In the genomic region with DNA sequence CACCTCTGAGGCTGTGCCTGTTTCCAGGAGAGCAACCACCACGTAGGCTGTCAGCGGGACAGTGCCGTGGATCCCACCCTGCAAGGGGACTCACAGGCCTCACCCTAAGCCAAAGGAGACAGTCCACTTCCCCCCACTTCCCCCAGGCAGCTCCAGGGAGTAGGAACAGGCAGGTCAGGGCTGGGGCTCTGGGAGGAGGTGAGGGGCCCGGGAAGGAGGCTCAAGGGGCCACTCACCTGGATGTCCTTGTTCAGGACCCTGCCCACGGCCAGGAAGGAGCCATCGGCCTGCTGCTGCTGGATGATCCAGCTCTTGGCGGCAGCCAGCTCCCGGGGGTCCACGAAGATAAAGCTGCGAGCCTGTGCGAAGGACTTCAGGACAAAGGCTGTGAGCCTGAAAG, we compare ENCODE assay signal across 35 cellular contexts. TPM values are rescaled to one million over a fixed set of nuclear protein-coding genes. Genes with fewer than 3 reads are reported as not detected.
"Had no signal": no experiment of that assay in that cellular context is flagged by ENCODE, and none has a peak within 500 bp of the region (broad histone marks: within the 10 kb centered on the region; RNA-seq: fewer than 3 reads in every experiment).

No MANE protein-coding gene starts in this region.

- H3K36me3 Mint-ChIP-seq: activated CD8-positive, alpha-beta memory T cell treated with anti-CD3 and anti-CD28 coated beads, Interleukin-2, amount 10 ng/mL, durations not matched to agents 7 days and 5 days had no signal

- H3K27me3 Mint-ChIP-seq: activated CD8-positive, alpha-beta memory T cell treated with anti-CD3 and anti-CD28 coated beads, Interleukin-2, amount 10 ng/mL, durations not matched to agents 7 days and 5 days had no signal

- H3K4me1 ChIP-seq: ascending aorta, esophagus muscularis mucosa, foreskin keratinocyte, gastrocnemius medialis, heart left ventricle had no signal

- H3K4me1 Mint-ChIP-seq: activated B cell treated with CpG ODN at 0.5 μM for 24 hours; activated CD8-positive, alpha-beta memory T cell treated with anti-CD3 and anti-CD28 coated beads, Interleukin-2, amount 10 ng/mL, durations not matched to agents 7 days and 5 days; activated naive CD4-positive, alpha-beta T cell treated with anti-CD3 and anti-CD28 coated beads, Interleukin-2, amount 50 U/mL, for 24 hours; activated naive CD8-positive, alpha-beta T cell treated with anti-CD3 and anti-CD28 coated beads for 36 hours; activated naive CD8-positive, alpha-beta T cell treated with anti-CD3 and anti-CD28 coated beads, Interleukin-2, amount 50 U/mL, for 24 hours; brain; central memory CD8-positive, alpha-beta T cell; T-helper 17 cell had no signal

- ATAC-seq: activated CD4-positive, CD25-positive, alpha-beta regulatory T cell treated with anti-CD3 and anti-CD28 coated beads, Interleukin-2, amount 50 U/mL, for 24 hours; activated CD8-positive, alpha-beta memory T cell treated with anti-CD3 and anti-CD28 coated beads, Interleukin-2, amount 10 ng/mL, durations not matched to agents 7 days and 5 days; activated CD8-positive, alpha-beta T cell treated with anti-CD3 and anti-CD28 coated beads, Interleukin-2, amount 10 ng/mL, durations not matched to agents 7 days and 5 days; activated naive CD8-positive, alpha-beta T cell treated with anti-CD3 and anti-CD28 coated beads, Interleukin-2, amount 50 U/mL, for 24 hours; effector memory CD8-positive, alpha-beta T cell; foreskin keratinocyte; gastrocnemius medialis; heart left ventricle; T-helper 17 cell had no signal

- H3K4me3 Mint-ChIP-seq: activated B cell treated with CpG ODN at 0.5 μM for 24 hours; activated CD4-positive, alpha-beta memory T cell treated with anti-CD3 and anti-CD28 coated beads for 36 hours; activated CD8-positive, alpha-beta memory T cell treated with anti-CD3 and anti-CD28 coated beads, Interleukin-2, amount 10 ng/mL, durations not matched to agents 7 days and 5 days; activated CD8-positive, alpha-beta T cell treated with anti-CD3 and anti-CD28 coated beads, Interleukin-2, amount 10 ng/mL, durations not matched to agents 7 days and 5 days; activated naive CD4-positive, alpha-beta T cell treated with anti-CD3 and anti-CD28 coated beads for 36 hours; activated naive CD4-positive, alpha-beta T cell treated with anti-CD3 and anti-CD28 coated beads, Interleukin-2, amount 50 U/mL, for 24 hours; activated naive CD8-positive, alpha-beta T cell treated with anti-CD3 and anti-CD28 coated beads for 36 hours; activated naive CD8-positive, alpha-beta T cell treated with anti-CD3 and anti-CD28 coated beads, Interleukin-2, amount 50 U/mL, for 24 hours; activated T-helper 1 cell treated with anti-CD3 and anti-CD28 coated beads, Interleukin-12 subunit alpha, Interleukin-12 subunit beta, Interleukin-2, Interleukin-4 antibody, amounts not matched to agents 30 ng/mL and 10 ng/mL and 1 ng/mL, durations not matched to agents 14 hours and 24 hours and 36 hours; brain; central memory CD8-positive, alpha-beta T cell; effector memory CD8-positive, alpha-beta T cell; T-helper 17 cell; T-helper 2 cell treated with Interferon-gamma antibody and Interleukin-4, amounts not matched to agents 5 μg/mL and 100 μg/mL, for 36 hours had no signal

- H3K36me3 ChIP-seq: ascending aorta, gastrocnemius medialis, WERI-Rb-1 had no signal

- DNase-seq: activated B cell treated with CpG ODN at 0.5 μM for 24 hours; activated CD4-positive, alpha-beta memory T cell treated with anti-CD3 and anti-CD28 coated beads for 36 hours; activated CD4-positive, alpha-beta T cell treated with anti-CD3 and anti-CD28 coated beads for 48 hours; activated CD4-positive, alpha-beta T cell treated with anti-CD3 and anti-CD28 coated beads, Interleukin-2, amount 50 U/mL, for 1 hour; activated CD8-positive, alpha-beta memory T cell treated with anti-CD3 and anti-CD28 coated beads, Interleukin-2, amount 10 ng/mL, durations not matched to agents 7 days and 5 days; activated CD8-positive, alpha-beta memory T cell treated with anti-CD3 and anti-CD28 coated beads, Interleukin-2, amount 50 U/mL, for 4 hours; activated CD8-positive, alpha-beta T cell treated with anti-CD3 and anti-CD28 coated beads, Interleukin-2, amount 10 ng/mL, durations not matched to agents 7 days and 5 days; activated naive CD4-positive, alpha-beta T cell treated with anti-CD3 and anti-CD28 coated beads for 36 hours; activated naive CD8-positive, alpha-beta T cell treated with anti-CD3 and anti-CD28 coated beads for 36 hours; activated naive CD8-positive, alpha-beta T cell treated with anti-CD3 and anti-CD28 coated beads, Interleukin-2, amount 50 U/mL, for 24 hours; activated T-cell treated with anti-CD3 and anti-CD28 coated beads, Interleukin-2, amount 50 U/mL, for 1 hour; activated T-cell treated with anti-CD3 and anti-CD28 coated beads, Interleukin-2, amount 50 U/mL, for 48 hours; cortex of kidney; dermis blood vessel endothelial cell; effector CD4-positive, alpha-beta T cell; effector memory CD8-positive, alpha-beta T cell; erythroblast; foreskin keratinocyte; gastrocnemius medialis; glutamatergic neuron; heart left ventricle; T-helper 1 cell; T-helper 17 cell; T1000; WERI-Rb-1 had no signal

- H3K4me3 ChIP-seq: ascending aorta, esophagus muscularis mucosa, gastrocnemius medialis, heart left ventricle had no signal

- H3K27me3 ChIP-seq: ascending aorta, foreskin keratinocyte, heart left ventricle had no signal

- H3K27ac ChIP-seq: ascending aorta, esophagus muscularis mucosa, foreskin keratinocyte, gastrocnemius medialis, heart left ventricle, WERI-Rb-1 had no signal

- H3K27ac Mint-ChIP-seq: activated B cell treated with CpG ODN at 0.5 μM for 24 hours; activated CD4-positive, alpha-beta memory T cell treated with anti-CD3 and anti-CD28 coated beads for 36 hours; activated CD8-positive, alpha-beta memory T cell treated with anti-CD3 and anti-CD28 coated beads, Interleukin-2, amount 10 ng/mL, durations not matched to agents 7 days and 5 days; activated CD8-positive, alpha-beta T cell treated with anti-CD3 and anti-CD28 coated beads, Interleukin-2, amount 10 ng/mL, durations not matched to agents 7 days and 5 days; activated naive CD4-positive, alpha-beta T cell treated with anti-CD3 and anti-CD28 coated beads for 36 hours; activated naive CD4-positive, alpha-beta T cell treated with anti-CD3 and anti-CD28 coated beads, Interleukin-2, amount 50 U/mL, for 24 hours; activated naive CD8-positive, alpha-beta T cell treated with anti-CD3 and anti-CD28 coated beads for 36 hours; activated naive CD8-positive, alpha-beta T cell treated with anti-CD3 and anti-CD28 coated beads, Interleukin-2, amount 50 U/mL, for 24 hours; activated T-helper 1 cell treated with anti-CD3 and anti-CD28 coated beads, Interleukin-12 subunit alpha, Interleukin-12 subunit beta, Interleukin-2, Interleukin-4 antibody, amounts not matched to agents 30 ng/mL and 10 ng/mL and 1 ng/mL, durations not matched to agents 14 hours and 24 hours and 36 hours; brain; effector memory CD8-positive, alpha-beta T cell; T-helper 17 cell; T-helper 2 cell treated with Interferon-gamma antibody and Interleukin-4, amounts not matched to agents 5 μg/mL and 100 μg/mL, for 36 hours had no signal

RNA-seq across cellular contexts. Expression of gene F2RL3, which starts 25.6 kb away (rescaled TPM):
- total RNA-seq: activated CD4-positive, alpha-beta memory T cell treated with anti-CD3 and anti-CD28 coated beads for 36 hours; activated CD8-positive, alpha-beta memory T cell treated with anti-CD3 and anti-CD28 coated beads for 36 hours; activated naive CD4-positive, alpha-beta T cell treated with anti-CD3 and anti-CD28 coated beads for 36 hours; activated naive CD8-positive, alpha-beta T cell treated with anti-CD3 and anti-CD28 coated beads for 36 hours; activated T-helper 1 cell treated with anti-CD3 and anti-CD28 coated beads, Interleukin-12 subunit alpha, Interleukin-12 subunit beta, Interleukin-2, Interleukin-4 antibody, amounts not matched to agents 30 ng/mL and 10 ng/mL and 1 ng/mL, durations not matched to agents 14 hours and 24 hours and 36 hours; bronchial epithelial cell; foreskin keratinocyte had no signal
- polyA plus RNA-seq: foreskin keratinocyte had no signal
